In genomic region chr3:46078712-46079400, GRCh38 we compare ENCODE assay signal across 8 cellular contexts. TPM values are rescaled to one million over a fixed set of nuclear protein-coding genes. Genes with fewer than 3 reads are reported as not detected.
DNase-seq lines count a peak whose midpoint lies in the region; TF ChIP-seq lines count a peak whose summit lies in the region.

No MANE protein-coding gene starts in this region.

- peak; percentile 91 for DNase-seq in activated gamma-delta T cell treated with Interleukin-2 at 50 U/mL for 16 hours
- no peak for DNase-seq in activated gamma-delta T cell (lab: John Stamatoyannopoulos, UW)
- peak; percentile 73 for DNase-seq in HK-2 (ENCODE audit: unreplicated experiment)
- peak; percentile 52 for DNase-seq in NCI-H774 (lab: John Stamatoyannopoulos, UW)
- DNase-seq in activated CD4-positive, alpha-beta T cell treated with anti-CD3 and anti-CD28 coated beads, Interleukin-2, amount 10 ng/mL, durations not matched to agents 7 days and 5 days, result peak; percentile 94
- DNase-seq in dermis blood vessel endothelial cell, result peak; percentile 94
- peak; percentile 95 to 96 for DNase-seq in lower leg skin (ENCODE audit: low spot score in 2 of 2)
- peak; percentile 65 to 85 (median 73) for DNase-seq in stimulated activated CD4-positive, alpha-beta T cell treated with anti-CD3 and anti-CD28 coated beads, TNF-alpha, amount 100 ng/mL, for 4 hours (ENCODE audit: low read depth in 3 of 3)

- no peak overlapping the region for H3K27ac Mint-ChIP-seq in activated CD4-positive, alpha-beta T cell treated with anti-CD3 and anti-CD28 coated beads, Interleukin-2, amount 10 ng/mL, durations not matched to agents 7 days and 5 days

- peak in 1 of 3 donors; percentile 97 for TF ChIP-seq CTCF in lower leg skin (IDR thresholded peaks at IDR 0.05)

- intact Hi-C loops in lower leg skin (cut with DNase I; ENCODE audit: low total_unique reads), result loop anchor here (5.0 kb wide), 1 partner anchor 142 kb away; no protein-coding TSS in a partner anchor

- WGBS in lower leg skin, 2 donors, result 9 to 12% methylated on average over 11 of the region's 11 CpGs

- peaks cover 23% of the 10 kb centered on the region for H3K4me1 Mint-ChIP-seq in activated CD4-positive, alpha-beta T cell treated with anti-CD3 and anti-CD28 coated beads, Interleukin-2, amount 10 ng/mL, durations not matched to agents 7 days and 5 days

- no peaks in the 10 kb centered on the region for H3K9me3 Mint-ChIP-seq in activated CD4-positive, alpha-beta T cell treated with anti-CD3 and anti-CD28 coated beads, Interleukin-2, amount 10 ng/mL, durations not matched to agents 7 days and 5 days

- H3K4me3 Mint-ChIP-seq in activated CD4-positive, alpha-beta T cell treated with anti-CD3 and anti-CD28 coated beads, Interleukin-2, amount 10 ng/mL, durations not matched to agents 7 days and 5 days, result no peak overlapping the region

- H3K4me3 ChIP-seq in lower leg skin (ENCODE audit: low read depth, poor library complexity, severe bottlenecking), result no peak overlapping the region

- no peak for TF ChIP-seq POLR2A in lower leg skin (IDR thresholded peaks at IDR 0.05)

- no peaks in the 10 kb centered on the region for H3K36me3 Mint-ChIP-seq in activated CD4-positive, alpha-beta T cell treated with anti-CD3 and anti-CD28 coated beads, Interleukin-2, amount 10 ng/mL, durations not matched to agents 7 days and 5 days (ENCODE audit: low read depth)

- CTCF ChIA-PET in activated CD4-positive, alpha-beta T cell treated with anti-CD3 and anti-CD28 coated beads, Interleukin-2, amount 10 ng/mL, durations not matched to agents 7 days and 5 days (lab: Charles Lee), result interaction anchor here (0.5 to 5.8 kb wide), 63 partner anchors 8 to 348 kb away, joined by 3 to 120 read pairs (median 4); partner anchors contain the start of genes CCR1, CCR5, CXCR6 and FYCO1

- H3K27me3 Mint-ChIP-seq in activated CD4-positive, alpha-beta T cell treated with anti-CD3 and anti-CD28 coated beads, Interleukin-2, amount 10 ng/mL, durations not matched to agents 7 days and 5 days, result peaks cover 51% of the 10 kb centered on the region

- POLR2A ChIA-PET in activated CD4-positive, alpha-beta T cell treated with anti-CD3 and anti-CD28 coated beads, Interleukin-2, amount 10 ng/mL, durations not matched to agents 7 days and 5 days (lab: Charles Lee), result no interaction called here

RNA-seq across cellular contexts. Expression of gene XCR1, which starts 51.6 kb away (rescaled TPM):
- total RNA-seq in activated CD4-positive, alpha-beta T cell treated with anti-CD3 and anti-CD28 coated beads, Interleukin-2, amount 10 ng/mL, durations not matched to agents 7 days and 5 days, result not detected
- total RNA-seq in dermis blood vessel endothelial cell, result not detected in 2 replicates
- total RNA-seq in lower leg skin, result 1 to 10 TPM in 3 of 4 donors, under 1 TPM in 1; 0.38 to 8.2 (median 3.0) TPM
